In genomic region chr17:7260151-7260550, GRCh38 we compare ENCODE assay signal across 1 cellular context.
TF ChIP-seq lines count a peak whose summit lies in the region.

No MANE protein-coding gene starts in this region.

TF ChIP-seq in WTC11, 78 proteins besides CTCF, POLR2A, EP300 and RAD21 (continued from another document):
- no peak for TF ChIP-seq NFYB (CRISPR knock-in tag; conservative IDR thresholded peaks at IDR 0.05; ENCODE audit: low read depth)
- no peak for TF ChIP-seq E2F5 (CRISPR knock-in tag; IDR thresholded peaks at IDR 0.05)
- TF ChIP-seq NR2C2 (CRISPR knock-in tag; IDR thresholded peaks at IDR 0.05) = no peak
